Comparison of ENCODE assay signal across 29 cellular contexts in genomic region chr9:73065439-73065838, GRCh38.
"Had no signal": no experiment of that assay in that cellular context is flagged by ENCODE, and none has a peak within 500 bp of the region (broad histone marks: within the 10 kb centered on the region; RNA-seq: fewer than 3 reads in every experiment).

No MANE protein-coding gene starts in this region.

- FAIRE-seq: islet of Langerhans, kidney, pancreas, urothelium cell line had no signal

- ATAC-seq: left colon; left lung; lower lobe of right lung; mucosa of descending colon; naive thymus-derived CD4-positive, alpha-beta T cell; natural killer cell treated with Interleukin-12 subunit alpha and Interleukin-12 subunit beta and Interleukin-15 and Interleukin-18, amount 100 ng/mL, for 72 hours; pancreas; psoas muscle; right cardiac atrium; sciatic nerve; stimulated activated naive B cell treated with anti-CD40 and anti-IgM and Interleukin-4, amounts not matched to agents 10 μg/mL and 1 μg/mL and 100 μg/mL, for 72 hours; stimulated activated naive CD8-positive, alpha-beta T cell treated with anti-CD3 and anti-CD28 coated beads, Interleukin-15, Interleukin-2, amounts not matched to agents 100 U/mL and 50 U/mL, for 24 hours; upper lobe of right lung had no signal

- H3K27ac ChIP-seq: left lung, lower lobe of right lung, pancreas, psoas muscle, skin epidermis, stomach, suprapubic skin, thoracic aorta, tibial artery, upper lobe of right lung had no signal

- DNase-seq: immature natural killer cell; kidney; left colon; left lung; lower lobe of right lung; mammary epithelial cell; mesendoderm; mucosa of descending colon; naive thymus-derived CD4-positive, alpha-beta T cell; pancreas; psoas muscle; right cardiac atrium; stimulated activated CD4-positive, alpha-beta T cell treated with anti-CD3 and anti-CD28 coated beads, Interleukin-12 subunit alpha, Interleukin-12 subunit beta, amount 100 ng/mL, for 4 hours; stimulated activated CD4-positive, alpha-beta T cell treated with anti-CD3 and anti-CD28 coated beads, Interleukin-15, amount 100 ng/mL, for 24 hours; stimulated activated CD4-positive, alpha-beta T cell treated with anti-CD3 and anti-CD28 coated beads, Interleukin-2, amount 100 ng/mL, for 24 hours; stimulated activated CD4-positive, alpha-beta T cell treated with anti-CD3 and anti-CD28 coated beads, Interleukin-4, amount 100 ng/mL, for 1 hour; stimulated activated naive B cell treated with anti-CD40 and anti-IgM and Interleukin-4, amounts not matched to agents 10 μg/mL and 1 μg/mL and 100 μg/mL, for 72 hours; stimulated activated naive CD8-positive, alpha-beta T cell treated with anti-CD3 and anti-CD28 coated beads, Interleukin-15, Interleukin-2, amounts not matched to agents 100 U/mL and 50 U/mL, for 24 hours; stomach; tibial artery; trophoblast cell; upper lobe of right lung had no signal
